In the genomic region with DNA sequence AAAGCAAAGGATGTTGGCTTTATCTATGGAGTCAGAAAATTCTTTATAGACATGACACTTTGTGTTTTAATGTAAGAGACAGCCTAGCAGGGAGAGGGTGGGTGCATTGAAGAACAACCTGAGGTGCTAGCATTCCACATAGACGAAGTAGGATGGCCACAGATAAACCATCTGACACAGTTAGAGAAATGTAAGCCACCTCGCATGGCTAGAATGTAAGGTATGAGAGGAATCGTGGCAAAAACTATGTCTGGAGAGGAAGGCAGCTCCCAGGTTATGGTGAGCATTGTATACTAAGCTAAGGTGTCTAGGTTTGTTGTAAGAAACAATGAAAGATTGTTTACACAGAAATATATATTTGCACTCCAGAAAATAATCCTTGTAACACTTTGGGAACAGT, we compare ENCODE assay signal across 22 cellular contexts.
DNase-seq lines count a peak whose midpoint lies in the region; ATAC-seq, FAIRE-seq and TF ChIP-seq lines count a peak whose summit lies in the region.
"Had no signal": no experiment of that assay in that cellular context is flagged by ENCODE, and none has a peak within 500 bp of the region (broad histone marks: within the 10 kb centered on the region; RNA-seq: fewer than 3 reads in every experiment).

No MANE protein-coding gene starts in this region.

- H3K4me3 Mint-ChIP-seq in GM23338, result no peak overlapping the region
- H3K4me3 Mint-ChIP-seq: CD14-positive monocyte; CD4-positive, alpha-beta memory T cell; HFFc6 had no signal

- peaks cover 4% of the 10 kb centered on the region; the same call in 1 of the 3 replicates for H3K9me3 Mint-ChIP-seq in GM23338

- H3K27me3 ChIP-seq in GM23338 (ENCODE audit: insufficient read depth), result no peaks in the 10 kb centered on the region
- no peaks in the 10 kb centered on the region for H3K27me3 ChIP-seq in SU-DHL-6 (ENCODE audit: low read length)
- H3K27me3 ChIP-seq in small intestine (ENCODE audit: control insufficient read depth in 2 of 2, insufficient read depth in 2 of 2, low read length in 2 of 2), result no peaks in the 10 kb centered on the region
- H3K27me3 ChIP-seq in body of pancreas, result no peaks in the 10 kb centered on the region
- H3K27me3 ChIP-seq: BLaER1 had no signal

- no peaks in the 10 kb centered on the region for H4K20me1 ChIP-seq in GM23338 (replicated peaks; ENCODE audit: insufficient read depth)
- no peaks in the 10 kb centered on the region for H4K20me1 ChIP-seq in SU-DHL-6 (ENCODE audit: low read depth, low read length)
- H4K20me1 ChIP-seq: BLaER1 had no signal

- H3K9me2 ChIP-seq in GM23338 (ENCODE audit: insufficient read depth) (no peaks in the 10 kb centered on the region), SU-DHL-6 (replicated peaks; ENCODE audit: insufficient read depth, low read length) (no peaks in the 10 kb centered on the region)

- intact Hi-C loops in body of pancreas (cut with DNase I), result no loop called here

- TF ChIP-seq CTCF in GM23338 (conservative IDR thresholded peaks at IDR 0.05; ENCODE audit: low read depth in 2 of 2), result no peak
- no peak for TF ChIP-seq CTCF in SU-DHL-6 (IDR thresholded peaks at IDR 0.05; ENCODE audit: insufficient read depth, low read length, poor library complexity, severe bottlenecking)
- no peak for TF ChIP-seq CTCF in body of pancreas (IDR thresholded peaks at IDR 0.05)

- H3K9me3 ChIP-seq in SU-DHL-6 (ENCODE audit: insufficient read depth, low read length) (no peaks in the 10 kb centered on the region), small intestine (ENCODE audit: control insufficient read depth, low read depth) (no peaks in the 10 kb centered on the region), body of pancreas (no peaks in the 10 kb centered on the region)
- H3K9me3 ChIP-seq: BLaER1 had no signal

- H3F3A ChIP-seq in GM23338 (replicated peaks; ENCODE audit: low read depth) (no peaks in the 10 kb centered on the region), SU-DHL-6 (ENCODE audit: insufficient read depth) (no peaks in the 10 kb centered on the region)

- peak overlapping the region; percentile 39; the same call in 1 of the 2 replicates for H2AFZ ChIP-seq in GM23338
- H2AFZ ChIP-seq in SU-DHL-6 (ENCODE audit: low read depth, low read length, severe bottlenecking), result peak overlapping the region; percentile 66
- H2AFZ ChIP-seq: GM23248 had no signal

- H3K27me3 Mint-ChIP-seq in GM23338 (ENCODE audit: insufficient read depth, low read depth, poor library complexity), result peaks cover 4% of the 10 kb centered on the region
- H3K27me3 Mint-ChIP-seq: CD4-positive, alpha-beta memory T cell had no signal

- no peak for TF ChIP-seq POLR2A in body of pancreas (IDR thresholded peaks at IDR 0.05)

- H3K4me3 ChIP-seq in GM23338 (no peak overlapping the region), SU-DHL-6 (ENCODE audit: insufficient read depth, low read length, poor library complexity, severe bottlenecking) (no peak overlapping the region), small intestine (ENCODE audit: low read depth in 1 of 2, low read length in 2 of 2) (no peak overlapping the region), body of pancreas (no peak overlapping the region)
- H3K4me3 ChIP-seq: BLaER1, GM12878, GM23248, K562 had no signal

- WGBS in small intestine, 3 donors, result 66 to 77% (median 73%) methylated on average over 3 of the region's 3 CpGs
- 55 to 58% methylated on average over 3 of the region's 3 CpGs for WGBS in body of pancreas, 2 donors

- no peak overlapping the region for H3K27ac ChIP-seq in GM23338 (ENCODE audit: low read depth)
- no peak overlapping the region for H3K27ac ChIP-seq in SU-DHL-6 (ENCODE audit: low read depth, low read length)
- H3K27ac ChIP-seq in small intestine (ENCODE audit: low read depth in 1 of 2, low read length in 1 of 2), result no peak overlapping the region
- no peak overlapping the region for H3K27ac ChIP-seq in body of pancreas
- H3K27ac ChIP-seq: BLaER1, GM23248, HL-60 had no signal

- peaks cover 3% of the 10 kb centered on the region for H3K4me1 Mint-ChIP-seq in GM23338
- H3K4me1 Mint-ChIP-seq: CD14-positive monocyte; CD4-positive, alpha-beta memory T cell had no signal

- H3K27ac Mint-ChIP-seq in GM23338, result no peak overlapping the region
- H3K27ac Mint-ChIP-seq: CD4-positive, alpha-beta memory T cell; HFFc6 had no signal

- H3K4me1 ChIP-seq in GM23338 (ENCODE audit: insufficient read depth), result no peaks in the 10 kb centered on the region
- H3K4me1 ChIP-seq in small intestine (ENCODE audit: control insufficient read depth in 2 of 2, insufficient read depth in 1 of 2, low read depth in 1 of 2, low read length in 1 of 2), result no peaks in the 10 kb centered on the region
- no peaks in the 10 kb centered on the region for H3K4me1 ChIP-seq in body of pancreas
- H3K4me1 ChIP-seq: BLaER1 had no signal

- H3K36me3 ChIP-seq in GM23338 (ENCODE audit: insufficient read depth) (no peaks in the 10 kb centered on the region), SU-DHL-6 (ENCODE audit: low read length) (no peaks in the 10 kb centered on the region), small intestine (ENCODE audit: control insufficient read depth in 2 of 2, insufficient read depth in 2 of 2, low read length in 2 of 2) (no peaks in the 10 kb centered on the region), body of pancreas (replicated peaks in 1 of 2; ENCODE audit: insufficient read depth in 1 of 2, low read depth in 2 of 2) (no peaks in the 10 kb centered on the region)
- H3K36me3 ChIP-seq: BLaER1 had no signal

- no peak for FAIRE-seq in small intestine (lab: Jason Lieb, UNC)
- FAIRE-seq: A204.1, GM12878, HTR-8/SVneo, K562 had no signal

- no peak overlapping the region for H3K4me2 ChIP-seq in GM23338
- no peak overlapping the region for H3K4me2 ChIP-seq in SU-DHL-6 (ENCODE audit: low read depth, low read length, poor library complexity, severe bottlenecking)
- H3K4me2 ChIP-seq: BLaER1 had no signal

- H3K9ac ChIP-seq in SU-DHL-6 (ENCODE audit: low read length), result no peak overlapping the region
- H3K9ac ChIP-seq: BLaER1, GM23248 had no signal

- no peak for ATAC-seq in GM23338
- no peak for ATAC-seq in body of pancreas
- ATAC-seq: GM12878, HCT116, K562 had no signal

- DNase-seq in GM23338 (ENCODE audit: low spot score) (no peak), kidney tubule cell (ENCODE audit: low spot score) (peak; percentile 44), small intestine (no peak), NCI-H187 treated with DMSO at 0.1 percent for 48 hours (lab: John Stamatoyannopoulos, UW) (no peak), body of pancreas (no peak), NCI-H2029 (lab: John Stamatoyannopoulos, UW) (no peak)
- DNase-seq: CD4-positive, alpha-beta memory T cell; DMS153; DMS79; GM23248; H7; HFFc6; IMR-90 had no signal

- no peaks in the 10 kb centered on the region for H3K79me2 ChIP-seq in GM23338 (replicated peaks; ENCODE audit: insufficient read depth)
- H3K79me2 ChIP-seq in SU-DHL-6 (ENCODE audit: insufficient read depth, low read length), result no peaks in the 10 kb centered on the region

- H3K36me3 Mint-ChIP-seq in GM23338 (ENCODE audit: low read depth), result no peaks in the 10 kb centered on the region; the same call in 2 of the 3 replicates
- H3K36me3 Mint-ChIP-seq: CD14-positive monocyte; CD4-positive, alpha-beta memory T cell had no signal

TF ChIP-seq in GM23338, 12 proteins besides CTCF, POLR2A, EP300 and RAD21 (continues in another document):
- no peak for TF ChIP-seq EZH2phosphoT487 (IDR thresholded peaks at IDR 0.05; ENCODE audit: unreplicated experiment)
